ENCODE assay signal across 25 cellular contexts in the genomic region with DNA sequence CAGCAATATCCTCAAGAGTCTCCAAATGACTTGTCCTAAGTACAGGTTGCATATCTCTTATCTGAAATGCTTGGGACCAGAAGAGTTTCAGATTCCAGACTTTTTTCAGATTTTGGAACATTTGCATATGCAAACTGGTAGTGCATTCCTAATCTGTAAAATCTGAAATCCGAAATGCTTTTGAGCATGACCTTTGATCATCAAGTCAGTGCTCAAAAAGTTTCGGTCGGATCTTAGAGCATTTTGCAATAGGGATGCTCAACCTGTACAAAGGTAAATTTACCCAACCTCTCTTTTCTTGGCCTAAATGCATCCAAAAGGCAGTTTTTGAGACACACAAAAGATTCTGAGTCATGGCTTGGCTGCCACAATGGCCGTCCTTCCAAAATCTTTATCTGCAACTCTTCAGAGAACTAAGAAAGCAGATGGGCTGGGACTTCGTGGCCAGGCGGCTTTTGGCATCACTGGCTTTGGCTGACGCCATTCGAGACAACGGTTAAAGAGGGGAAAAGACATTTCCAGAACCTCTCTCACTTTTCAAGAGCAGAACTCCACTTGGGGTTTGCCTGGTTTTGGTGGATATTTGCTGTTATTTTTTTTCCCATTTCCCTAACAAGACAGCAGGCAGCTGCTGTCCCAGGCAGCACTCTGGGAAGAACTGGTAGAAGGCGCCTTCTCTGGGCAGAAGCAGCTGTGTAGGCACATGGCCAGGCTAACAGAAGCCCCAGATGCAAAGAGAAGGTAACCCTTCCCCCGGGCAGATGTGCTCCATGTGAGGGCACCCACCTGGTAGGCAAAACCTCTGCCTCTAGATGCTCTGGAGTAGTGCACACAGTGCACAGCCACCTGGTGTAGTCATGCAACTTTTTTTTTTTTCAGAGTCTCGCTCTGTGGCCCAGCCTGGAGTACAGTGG. TPM values are rescaled to one million over a fixed set of nuclear protein-coding genes. Genes with fewer than 3 reads are reported as not detected.
A peak's percentile ranks its signal among the peaks of the same experiment; 100 is the strongest.
DNase-seq lines count a peak whose midpoint lies in the region; ATAC-seq and TF ChIP-seq lines count a peak whose summit lies in the region.
"Had no signal": no experiment of that assay in that cellular context is flagged by ENCODE, and none has a peak within 500 bp of the region (broad histone marks: within the 10 kb centered on the region; RNA-seq: fewer than 3 reads in every experiment).

No MANE protein-coding gene starts in this region.

- no peak overlapping the region for H3K4me3 Mint-ChIP-seq in endodermal cell
- H3K4me3 Mint-ChIP-seq: activated naive CD4-positive, alpha-beta T cell treated with anti-CD3 and anti-CD28 coated beads for 36 hours; activated T-cell treated with anti-CD3 and anti-CD28 coated beads, Interleukin-2, amount 50 U/mL, for 24 hours; CD8-positive, alpha-beta T cell; T-cell had no signal

- peaks cover 2% of the 10 kb centered on the region for H3K4me1 Mint-ChIP-seq in endodermal cell
- H3K4me1 Mint-ChIP-seq: T-cell had no signal

- no peak for ATAC-seq in HG02798 (IDR thresholded peaks at IDR 0.05; ENCODE audit: poor library complexity, unreplicated experiment)
- ATAC-seq: CD8-positive, alpha-beta T cell; T-cell had no signal

- TF ChIP-seq CTCF in endodermal cell (conservative IDR thresholded peaks at IDR 0.05) (no peak), right atrium auricular region (IDR thresholded peaks at IDR 0.05) (no peak), testis (IDR thresholded peaks at IDR 0.05) (no peak), BE2C (IDR thresholded peaks at IDR 0.05; ENCODE audit: low read depth, low read length) (no peak)

- H3K9ac ChIP-seq in endodermal cell (ENCODE audit: extremely low read depth, low read length, poor library complexity, severe bottlenecking), result no peak overlapping the region

- TF ChIP-seq POLR2A in testis (IDR thresholded peaks at IDR 0.05), result no peak

- H3K27ac ChIP-seq in endodermal cell (ENCODE audit: low read depth, low read length) (no peak overlapping the region), right atrium auricular region (no peak overlapping the region), testis (no peak overlapping the region)
- H3K27ac ChIP-seq: 22Rv1, SJSA1, upper lobe of left lung had no signal

- H3K9me3 Mint-ChIP-seq in endodermal cell, result peaks cover 2% of the 10 kb centered on the region
- H3K9me3 Mint-ChIP-seq: CD8-positive, alpha-beta T cell had no signal

- intact Hi-C loops in testis (cut with DNase I; ENCODE audit: low total_unique reads), result no loop called here

- peak overlapping the region; percentile 56 for H3K27ac Mint-ChIP-seq in endodermal cell
- H3K27ac Mint-ChIP-seq: activated naive CD4-positive, alpha-beta T cell treated with anti-CD3 and anti-CD28 coated beads for 36 hours; activated T-cell treated with anti-CD3 and anti-CD28 coated beads, Interleukin-2, amount 50 U/mL, for 24 hours; CD8-positive, alpha-beta T cell; T-cell had no signal

- H3K36me3 ChIP-seq in endodermal cell (ENCODE audit: control insufficient read depth, insufficient read depth, low read length) (no peaks in the 10 kb centered on the region), right atrium auricular region (no peaks in the 10 kb centered on the region), testis (ENCODE audit: low read depth, missing control alignments) (no peaks in the 10 kb centered on the region), BE2C (no peaks in the 10 kb centered on the region)
- H3K36me3 ChIP-seq: SJSA1, upper lobe of left lung had no signal

- DNase-seq in DMS 273 (lab: John Stamatoyannopoulos, UW; ENCODE audit: unreplicated experiment) (peak; percentile 37), DMS 273 treated with DMSO at 0.1 percent for 48 hours (lab: John Stamatoyannopoulos, UW) (no peak), endodermal cell (no peak), right atrium auricular region (ENCODE audit: low spot score) (peak; percentile 74), testis (peak; percentile 50), NCI-H748 treated with DMSO at 0.1 percent for 48 hours (lab: John Stamatoyannopoulos, UW) (no peak), BE2C (no peak)
- DNase-seq: activated naive CD4-positive, alpha-beta T cell treated with anti-CD3 and anti-CD28 coated beads for 36 hours; activated T-cell treated with anti-CD3 and anti-CD28 coated beads, Interleukin-2, amount 50 U/mL, for 24 hours; amygdala; CD8-positive, alpha-beta T cell; cortex of kidney; DMS53; GDM1; IMR-90; kidney glomerular epithelial cell; mesenchymal stem cell; NCI-H1417; small intestine; stimulated activated CD4-positive, alpha-beta T cell treated with anti-CD3 and anti-CD28 coated beads, Interleukin-2, amount 100 ng/mL, for 24 hours; T-cell; upper lobe of left lung had no signal

- no peaks in the 10 kb centered on the region for H3K4me1 ChIP-seq in endodermal cell (ENCODE audit: control insufficient read depth, insufficient read depth, low read length)
- no peaks in the 10 kb centered on the region for H3K4me1 ChIP-seq in right atrium auricular region
- H3K4me1 ChIP-seq in testis, result peaks cover 10% of the 10 kb centered on the region
- H3K4me1 ChIP-seq in BE2C, result no peaks in the 10 kb centered on the region
- H3K4me1 ChIP-seq: SJSA1 had no signal

- H3K9me3 ChIP-seq in endodermal cell (ENCODE audit: control insufficient read depth, low read length) (no peaks in the 10 kb centered on the region), right atrium auricular region (no peaks in the 10 kb centered on the region), testis (no peaks in the 10 kb centered on the region), BE2C (no peaks in the 10 kb centered on the region)
- H3K9me3 ChIP-seq: SJSA1, upper lobe of left lung had no signal

- H3K4me3 ChIP-seq in endodermal cell (ENCODE audit: low read length), result no peak overlapping the region
- H3K4me3 ChIP-seq in right atrium auricular region, result no peak overlapping the region
- no peak overlapping the region for H3K4me3 ChIP-seq in testis
- no peak overlapping the region for H3K4me3 ChIP-seq in BE2C (ENCODE audit: low read depth, low read length)
- H3K4me3 ChIP-seq: SJSA1, upper lobe of left lung had no signal

- 89 to 92% methylated on average over 6 to 12 of the region's 12 CpGs for WGBS in endodermal cell (ENCODE audit: insufficient coverage in 1 of 2, insufficient read length in 1 of 2), 2 experiments
- 59 to 60% methylated on average over 12 of the region's 12 CpGs for WGBS in testis, 2 donors

- no peaks in the 10 kb centered on the region for H3K27me3 Mint-ChIP-seq in endodermal cell (ENCODE audit: insufficient read depth)
- H3K27me3 Mint-ChIP-seq: activated T-cell treated with anti-CD3 and anti-CD28 coated beads, Interleukin-2, amount 50 U/mL, for 24 hours; T-cell had no signal

- peaks cover 13% of the 10 kb centered on the region for H3K36me3 Mint-ChIP-seq in endodermal cell (ENCODE audit: low read depth)

- H3K27me3 ChIP-seq in endodermal cell (ENCODE audit: control insufficient read depth, insufficient read depth, low read length, poor library complexity, severe bottlenecking) (no peaks in the 10 kb centered on the region), right atrium auricular region (no peaks in the 10 kb centered on the region), testis (no peaks in the 10 kb centered on the region), BE2C (no peaks in the 10 kb centered on the region)
- H3K27me3 ChIP-seq: SJSA1, upper lobe of left lung had no signal

RNA-seq across cellular contexts. Expression of a gene that starts 8.9 kb away (rescaled TPM):
- total RNA-seq in endodermal cell (10 to 100 TPM in 1 of 2 donors, 1 to 10 TPM in 1; 8.4 to 14.7 TPM), right atrium auricular region (1 to 10 TPM; 5.9 to 6.4 TPM), testis (10 to 100 TPM; 67.5 to 84.3 TPM)
- polyA plus RNA-seq in endodermal cell (2013, experiment 1 of 2), result 8.5 TPM
- polyA plus RNA-seq in endodermal cell (2013, experiment 2 of 2), result 8.0 TPM
- 34.3 TPM for polyA plus RNA-seq in testis (ENCODE audit: insufficient read depth, low read depth, low replicate concordance)
- polyA plus RNA-seq in BE2C (2012; ENCODE audit: insufficient read depth, insufficient read length, low read depth), result 23.1 TPM

Comparison
In these comparisons a context has a peak if more than half of its experiments do, and no peak if none do; other contexts are left out.
1. DNase-seq: peak in DMS 273 (single experiment), right atrium auricular region (single experiment) and testis (single experiment); none in DMS 273 treated with DMSO at 0.1 percent for 48 hours (single experiment), endodermal cell (single experiment), NCI-H748 treated with DMSO at 0.1 percent for 48 hours (single experiment) and BE2C (single experiment).
2. RNA of a gene that starts 8.9 kb away (total RNA-seq): 67.5 to 84.3 TPM in testis; 8.4 to 14.7 TPM in endodermal cell and 5.9 to 6.4 TPM in right atrium auricular region; every median in the first group is over 4 times any median in the second.